In genomic region chr6:133817460-133818047, GRCh38 we compare ENCODE assay signal across 8 cellular contexts.
DNase-seq lines count a peak whose midpoint lies in the region; ATAC-seq and TF ChIP-seq lines count a peak whose summit lies in the region.

No MANE protein-coding gene starts in this region.

- H3K18ac ChIP-seq in mesenchymal stem cell (ENCODE audit: low read depth in 1 of 2, low read length in 2 of 2): no peak overlapping the region

- no peak overlapping the region for H2BK5ac ChIP-seq in mesenchymal stem cell (ENCODE audit: low read depth, low read length, poor library complexity, severe bottlenecking)

- H3K27ac ChIP-seq in mesenchymal stem cell (ENCODE audit: low read length, poor library complexity, severe bottlenecking): no peak overlapping the region

- H2BK15ac ChIP-seq in mesenchymal stem cell (ENCODE audit: low read depth, poor library complexity, severe bottlenecking): peak overlapping the region; percentile 0

- no peak overlapping the region for H3K4me3 ChIP-seq in mesenchymal stem cell (ENCODE audit: insufficient read depth in 1 of 2, low read depth in 1 of 2, low read length in 2 of 2)

- peak; percentile 72 for ATAC-seq in GM18909 (IDR thresholded peaks at IDR 0.05; ENCODE audit: poor library complexity, unreplicated experiment)
- no peak for ATAC-seq in GM21737 (IDR thresholded peaks at IDR 0.05; ENCODE audit: unreplicated experiment)

- H3K79me1 ChIP-seq in mesenchymal stem cell (replicated peaks; ENCODE audit: low read length, poor library complexity, severe bottlenecking): no peaks in the 10 kb centered on the region

- H4K8ac ChIP-seq in mesenchymal stem cell (ENCODE audit: low read length): peak overlapping the region; percentile 42

- no peak overlapping the region for H2AK5ac ChIP-seq in mesenchymal stem cell (ENCODE audit: low read length, severe bottlenecking)

- no peak overlapping the region for H4K91ac ChIP-seq in mesenchymal stem cell (ENCODE audit: low read length)

- TF ChIP-seq CTCF in LNCAP (IDR thresholded peaks at IDR 0.05): peak; percentile 95

- H2AFZ ChIP-seq in mesenchymal stem cell (ENCODE audit: low read depth, low read length): no peak overlapping the region

- peak overlapping the region in 1 of 2 experiments; percentile 37 for H3K4ac ChIP-seq in mesenchymal stem cell (ENCODE audit: low read depth in 1 of 2, low read length in 2 of 2)

- no peaks in the 10 kb centered on the region for H3K27me3 ChIP-seq in mesenchymal stem cell (ENCODE audit: control insufficient read depth in 1 of 2, insufficient read depth in 1 of 2, low read length in 2 of 2)

- no peaks in the 10 kb centered on the region for H3K36me3 ChIP-seq in mesenchymal stem cell (ENCODE audit: control insufficient read depth in 1 of 2, insufficient read depth in 2 of 2, low read depth in 1 of 2, low read length in 2 of 2)

- DNase-seq in 8988T (peak; percentile 20), mesenchymal stem cell (no peak), anterior cingulate cortex (lab: John Stamatoyannopoulos, UW) (no peak), AG20443 (ENCODE audit: low spot score) (no peak)
- DNase-seq in activated naive CD4-positive, alpha-beta T cell treated with Interleukin-2 at 50 U/mL for 16 hours: peak; percentile 38

- H3K4me1 ChIP-seq in mesenchymal stem cell (ENCODE audit: control insufficient read depth, insufficient read depth, low read depth, low read length): peaks cover 2% of the 10 kb centered on the region

- H2BK120ac ChIP-seq in mesenchymal stem cell (ENCODE audit: low read depth, low read length): no peak overlapping the region

- H3K9ac ChIP-seq in mesenchymal stem cell (ENCODE audit: low read length): no peak overlapping the region

- H3K23ac ChIP-seq in mesenchymal stem cell (ENCODE audit: low read length in 2 of 2): no peak overlapping the region

- no peak overlapping the region for H3K14ac ChIP-seq in mesenchymal stem cell (ENCODE audit: low read length in 2 of 2)

- H3K4me2 ChIP-seq in mesenchymal stem cell (ENCODE audit: low read length, poor library complexity, severe bottlenecking): no peak overlapping the region

- WGBS in mesenchymal stem cell: 78% methylated on average over 9 of the region's 9 CpGs

- H2BK12ac ChIP-seq in mesenchymal stem cell (ENCODE audit: low read length in 2 of 2): no peak overlapping the region

- no peaks in the 10 kb centered on the region for H3K9me3 ChIP-seq in mesenchymal stem cell (ENCODE audit: control insufficient read depth, low read length)

Comparison
In these comparisons a context has a peak if more than half of its experiments do, and no peak if none do; other contexts are left out.
1. DNase-seq: peak in 8988T (single experiment) and activated naive CD4-positive, alpha-beta T cell treated with Interleukin-2 at 50 U/mL for 16 hours (single experiment); none in mesenchymal stem cell (single experiment), anterior cingulate cortex (0 of 58) and AG20443 (single experiment).